16 cellular contexts compared by ENCODE assay signal in genomic region chr7:30989008-30989823, GRCh38. TPM values are rescaled to one million over a fixed set of nuclear protein-coding genes. Genes with fewer than 3 reads are reported as not detected.
"Had no signal": no experiment of that assay in that cellular context is flagged by ENCODE, and none has a peak within 500 bp of the region (broad histone marks: within the 10 kb centered on the region; RNA-seq: fewer than 3 reads in every experiment).

No MANE protein-coding gene starts in this region.

- DNase-seq: activated CD4-positive, alpha-beta T cell treated with anti-CD3 and anti-CD28 coated beads, Interleukin-2, amount 10 ng/mL, durations not matched to agents 24 days and 14 days; activated CD8-positive, alpha-beta memory T cell treated with anti-CD3 and anti-CD28 coated beads, Interleukin-2, amount 50 U/mL, for 48 hours; activated gamma-delta T cell; activated T-cell treated with anti-CD3 and anti-CD28 coated beads, Interleukin-2, amount 50 U/mL, for 72 hours; effector CD8-positive, alpha-beta T cell; foreskin melanocyte; stimulated activated CD4-positive, alpha-beta T cell treated with anti-CD3 and anti-CD28 coated beads, Interleukin-4, amount 100 ng/mL, for 24 hours; stimulated activated naive CD4-positive, alpha-beta T cell treated with Interleukin-2 at 50 U/mL for 16 hours; T-helper 17 cell had no signal

- H3K4me3 ChIP-seq: heart left ventricle, transverse colon had no signal

- FAIRE-seq: small intestine had no signal

- H3K27me3 ChIP-seq: transverse colon had no signal

- H3K9me3 ChIP-seq: heart left ventricle, transverse colon had no signal

- H3K27ac ChIP-seq: transverse colon had no signal

- H3K36me3 ChIP-seq: heart left ventricle, transverse colon had no signal

- ATAC-seq: activated naive CD4-positive, alpha-beta T cell treated with anti-CD3 and anti-CD28 coated beads, Interleukin-2, amount 50 U/mL, for 72 hours; activated T-cell treated with anti-CD3 and anti-CD28 coated beads, Interleukin-2, amount 50 U/mL, for 72 hours; T-helper 17 cell had no signal

RNA-seq across cellular contexts. Expression of gene GHRHR, which starts 25.5 kb away (rescaled TPM):
- total RNA-seq: activated CD4-positive, alpha-beta T cell treated with anti-CD3 and anti-CD28 coated beads, Interleukin-2, amount 10 ng/mL, durations not matched to agents 24 days and 14 days; activated naive CD4-positive, alpha-beta T cell treated with anti-CD3 and anti-CD28 coated beads, Interleukin-2, amount 50 U/mL, for 72 hours; activated T-cell treated with anti-CD3 and anti-CD28 coated beads, Interleukin-2, amount 50 U/mL, for 72 hours; heart left ventricle; left colon; lung microvascular endothelial cell; right cardiac atrium; T-helper 17 cell; transverse colon had no signal
- polyA plus RNA-seq: heart left ventricle, right cardiac atrium had no signal
